31 cellular contexts compared by ENCODE assay signal in genomic region chr5:178177569-178177968, GRCh38. TPM values are rescaled to one million over a fixed set of nuclear protein-coding genes. Genes with fewer than 3 reads are reported as not detected.
"Had no signal": no experiment of that assay in that cellular context is flagged by ENCODE, and none has a peak within 500 bp of the region (broad histone marks: within the 10 kb centered on the region; RNA-seq: fewer than 3 reads in every experiment).

No MANE protein-coding gene starts in this region.

- H3K4me1 ChIP-seq: gastrocnemius medialis, right atrium auricular region, sigmoid colon, testis, tibial nerve, upper lobe of right lung, vagina had no signal

- FAIRE-seq: endometrium had no signal

- H3K4me3 ChIP-seq: dorsolateral prefrontal cortex, gastrocnemius medialis, heart right ventricle, lung, right atrium auricular region, sigmoid colon, skin epidermis, testis, tibial nerve, upper lobe of right lung, vagina had no signal

- H3K27ac ChIP-seq: dorsolateral prefrontal cortex, gastrocnemius medialis, heart right ventricle, neutrophil, right atrium auricular region, sigmoid colon, skin epidermis, testis, tibial nerve, upper lobe of right lung, vagina had no signal

- ATAC-seq: esophagus mucosa; gastrocnemius medialis; heart right ventricle; left colon; left ventricle myocardium superior; naive thymus-derived CD4-positive, alpha-beta T cell; stimulated activated naive B cell treated with anti-CD40 and anti-IgM and Interleukin-4, amounts not matched to agents 10 μg/mL and 1 μg/mL and 100 μg/mL, for 72 hours; stimulated activated naive CD8-positive, alpha-beta T cell treated with anti-CD3 and anti-CD28 coated beads, Interleukin-15, amount 100 ng/mL, for 72 hours; upper lobe of right lung had no signal

- H3K27me3 ChIP-seq: neutrophil, right atrium auricular region, testis, upper lobe of right lung, vagina had no signal

- DNase-seq: cortex of kidney; dorsolateral prefrontal cortex; effector CD8-positive, alpha-beta T cell; gastrocnemius medialis; heart right ventricle; hypothalamus; left colon; left ventricle myocardium superior; mesenchymal stem cell; naive thymus-derived CD4-positive, alpha-beta T cell; nephron progenitor cell; sigmoid colon; stimulated activated CD4-positive, alpha-beta T cell treated with anti-CD3 and anti-CD28 coated beads, Interleukin-2, amount 100 ng/mL, for 24 hours; stimulated activated CD4-positive, alpha-beta T cell treated with anti-CD3 and anti-CD28 coated beads, Interleukin-4, amount 100 ng/mL, for 4 hours; stimulated activated naive B cell treated with anti-CD40 and anti-IgM and Interleukin-4, amounts not matched to agents 10 μg/mL and 1 μg/mL and 100 μg/mL, for 72 hours; stimulated activated naive CD8-positive, alpha-beta T cell treated with anti-CD3 and anti-CD28 coated beads, Interleukin-15, amount 100 ng/mL, for 72 hours; testis; upper lobe of right lung had no signal

- H3K36me3 ChIP-seq: gastrocnemius medialis, heart right ventricle, neutrophil, right atrium auricular region, sigmoid colon, tibial nerve, upper lobe of right lung, vagina had no signal

- H3K9me3 ChIP-seq: gastrocnemius medialis, neutrophil, right atrium auricular region, sigmoid colon, testis, upper lobe of right lung had no signal

RNA-seq across cellular contexts. Expression of gene GMCL2, which starts 9.6 kb away (rescaled TPM):
- total RNA-seq: esophagus mucosa; gastrocnemius medialis; heart right ventricle; kidney epithelial cell; left colon; left ventricle myocardium superior; lung; naive thymus-derived CD4-positive, alpha-beta T cell; osteoblast; posterior vena cava; right atrium auricular region; sigmoid colon; subcutaneous adipose tissue; tibial nerve; upper lobe of right lung; vagina had no signal
- polyA plus RNA-seq: fibroblast of lung; heart right ventricle; lung; naive thymus-derived CD4-positive, alpha-beta T cell had no signal
